2 cellular contexts compared by ENCODE assay signal in genomic region chr5:167614294-167615104, GRCh38.
TF ChIP-seq lines count a peak whose summit lies in the region.

No MANE protein-coding gene starts in this region.

TF ChIP-seq in A549, 52 proteins besides CTCF, POLR2A, EP300 and RAD21:
- TF ChIP-seq ATOH8 (CRISPR knock-in tag; IDR thresholded peaks at IDR 0.05; ENCODE audit: low read depth) (no peak), CHD4 (IDR thresholded peaks at IDR 0.05; ENCODE audit: borderline replicate concordance) (no peak), NFE2L2 (conservative IDR thresholded peaks at IDR 0.05; ENCODE audit: low read length) (no peak), EHMT2 (IDR thresholded peaks at IDR 0.05; ENCODE audit: low read depth) (no peak), E2F6 (IDR thresholded peaks at IDR 0.05; ENCODE audit: borderline replicate concordance, low read depth) (no peak), PHF8 (IDR thresholded peaks at IDR 0.05; ENCODE audit: borderline replicate concordance, low read depth) (no peak), HOXB5 (CRISPR knock-in tag; IDR thresholded peaks at IDR 0.05) (no peak), HOXB13 (CRISPR knock-in tag; IDR thresholded peaks at IDR 0.05; ENCODE audit: low read depth) (no peak), HES2 (IDR thresholded peaks at IDR 0.05) (no peak), JUN (IDR thresholded peaks at IDR 0.05) (no peak), CHD2 (IDR thresholded peaks at IDR 0.05; ENCODE audit: low read length, partially characterized antibody) (no peak), TP53 (CRISPR knock-in tag; IDR thresholded peaks at IDR 0.05) (no peak), FOXS1 (CRISPR knock-in tag; IDR thresholded peaks at IDR 0.05) (no peak), SREBF2 (IDR thresholded peaks at IDR 0.05) (no peak), SMC3 (IDR thresholded peaks at IDR 0.05) (no peak)

TF ChIP-seq in IMR-90, 13 proteins besides CTCF, POLR2A, EP300 and RAD21:
- TF ChIP-seq BHLHE40 (IDR thresholded peaks at IDR 0.05; ENCODE audit: low read depth, low read length), result no peak
- no peak for TF ChIP-seq USF2 (IDR thresholded peaks at IDR 0.05; ENCODE audit: low read depth, low read length)
- no peak for TF ChIP-seq ELK1 (IDR thresholded peaks at IDR 0.05; ENCODE audit: borderline replicate concordance, low read depth, low read length)
- no peak for TF ChIP-seq CHD1 (IDR thresholded peaks at IDR 0.05; ENCODE audit: low read depth, low read length)
- no peak for TF ChIP-seq MXI1 (IDR thresholded peaks at IDR 0.05; ENCODE audit: borderline replicate concordance, low read depth, low read length)
- TF ChIP-seq FOS (IDR thresholded peaks at IDR 0.05; ENCODE audit: low read depth, low read length), result no peak
- no peak for TF ChIP-seq RCOR1 (IDR thresholded peaks at IDR 0.05; ENCODE audit: insufficient replicate concordance, low read length)
- no peak for TF ChIP-seq MAFK (IDR thresholded peaks at IDR 0.05; ENCODE audit: low read depth, low read length)
- no peak for TF ChIP-seq MAZ (IDR thresholded peaks at IDR 0.05; ENCODE audit: borderline replicate concordance, low read depth, low read length)
- no peak for TF ChIP-seq SMC3 (IDR thresholded peaks at IDR 0.05; ENCODE audit: low read depth, low read length)
- no peak for TF ChIP-seq RFX5 (IDR thresholded peaks at IDR 0.05; ENCODE audit: low read depth, low read length)
